12 cellular contexts compared by ENCODE assay signal in genomic region chr4:75547647-75548387, GRCh38. TPM values are rescaled to one million over a fixed set of nuclear protein-coding genes. Genes with fewer than 3 reads are reported as not detected.
DNase-seq lines count a peak whose midpoint lies in the region; TF ChIP-seq lines count a peak whose summit lies in the region.
"Had no signal": no experiment of that assay in that cellular context is flagged by ENCODE, and none has a peak within 500 bp of the region (broad histone marks: within the 10 kb centered on the region; RNA-seq: fewer than 3 reads in every experiment).

No MANE protein-coding gene starts in this region.

- H3K27ac Mint-ChIP-seq in endothelial cell (ENCODE audit: unreplicated experiment) (no peak overlapping the region), mesothelial cell of epicardium (peak overlapping the region; percentile 44)
- H3K27ac Mint-ChIP-seq: activated CD4-positive, alpha-beta T cell treated with anti-CD3 and anti-CD28 coated beads, Interleukin-2, amount 10 ng/mL, durations not matched to agents 7 days and 5 days had no signal

- no peak for TF ChIP-seq RAD21 in Ishikawa (IDR thresholded peaks at IDR 0.05; ENCODE audit: low read depth)

- H3K9me3 Mint-ChIP-seq in endothelial cell (ENCODE audit: unreplicated experiment) (no peaks in the 10 kb centered on the region), mesothelial cell of epicardium (no peaks in the 10 kb centered on the region)
- H3K9me3 Mint-ChIP-seq: activated CD4-positive, alpha-beta T cell treated with anti-CD3 and anti-CD28 coated beads, Interleukin-2, amount 10 ng/mL, durations not matched to agents 7 days and 5 days had no signal

- no peak for TF ChIP-seq CTCF in endothelial cell (IDR thresholded peaks at IDR 0.05; ENCODE audit: unreplicated experiment)
- no peak for TF ChIP-seq CTCF in mesothelial cell of epicardium (IDR thresholded peaks at IDR 0.05; ENCODE audit: unreplicated experiment)

- no peak for TF ChIP-seq EP300 in Ishikawa (IDR thresholded peaks at IDR 0.05; ENCODE audit: borderline replicate concordance)

- H3K4me1 Mint-ChIP-seq in endothelial cell (ENCODE audit: unreplicated experiment) (peaks cover 3% of the 10 kb centered on the region), mesothelial cell of epicardium (peaks cover 16% of the 10 kb centered on the region)
- H3K4me1 Mint-ChIP-seq: activated CD4-positive, alpha-beta T cell treated with anti-CD3 and anti-CD28 coated beads, Interleukin-2, amount 10 ng/mL, durations not matched to agents 7 days and 5 days had no signal

- no peaks in the 10 kb centered on the region for H3K27me3 Mint-ChIP-seq in endothelial cell (ENCODE audit: unreplicated experiment)
- H3K27me3 Mint-ChIP-seq in mesothelial cell of epicardium (ENCODE audit: low read depth): no peaks in the 10 kb centered on the region
- H3K27me3 Mint-ChIP-seq: activated CD4-positive, alpha-beta T cell treated with anti-CD3 and anti-CD28 coated beads, Interleukin-2, amount 10 ng/mL, durations not matched to agents 7 days and 5 days had no signal

- in situ Hi-C loops in G401 (cut with HindIII; ENCODE audit: low sequenced_read_pairs): no loop called here

- no peaks in the 10 kb centered on the region for H3K36me3 Mint-ChIP-seq in endothelial cell (ENCODE audit: low read depth, unreplicated experiment)
- peaks cover 8% of the 10 kb centered on the region for H3K36me3 Mint-ChIP-seq in mesothelial cell of epicardium

- H3K4me3 Mint-ChIP-seq in endothelial cell (ENCODE audit: unreplicated experiment): no peak overlapping the region
- no peak overlapping the region for H3K4me3 Mint-ChIP-seq in mesothelial cell of epicardium
- H3K4me3 Mint-ChIP-seq: activated CD4-positive, alpha-beta T cell treated with anti-CD3 and anti-CD28 coated beads, Interleukin-2, amount 10 ng/mL, durations not matched to agents 7 days and 5 days had no signal

- DNase-seq in CD1c-positive myeloid dendritic cell (ENCODE audit: extremely low spot score) (peak; percentile 50), endothelial cell (ENCODE audit: low spot score) (peak; percentile 26), mesothelial cell of epicardium (ENCODE audit: low spot score in 2 of 2, unreplicated experiment in 2 of 2) (peak; percentile 60 to 72), G401 (ENCODE audit: low spot score) (no peak), NCI-H526 treated with DMSO at 0.1 percent for 48 hours (lab: John Stamatoyannopoulos, UW) (no peak)
- DNase-seq in activated CD4-positive, alpha-beta T cell treated with anti-CD3 and anti-CD28 coated beads for 4 hours: no peak
- DNase-seq in stimulated activated CD8-positive, alpha-beta memory T cell treated with anti-CD3 and anti-CD28 coated beads, Interleukin-4, amount 100 ng/mL, for 48 hours: no peak
- DNase-seq: activated CD4-positive, alpha-beta T cell treated with anti-CD3 and anti-CD28 coated beads, Interleukin-2, amount 10 ng/mL, durations not matched to agents 7 days and 5 days; MG63; small intestine had no signal

TF ChIP-seq in Ishikawa, 13 proteins besides CTCF, POLR2A, EP300 and RAD21:
- TF ChIP-seq TAF1 (IDR thresholded peaks at IDR 0.05; ENCODE audit: low read depth): no peak
- TF ChIP-seq YY1 (IDR thresholded peaks at IDR 0.05; ENCODE audit: low read depth): no peak
- TF ChIP-seq FOXM1 (IDR thresholded peaks at IDR 0.05; ENCODE audit: borderline replicate concordance, low read depth): no peak
- no peak for TF ChIP-seq CEBPB (IDR thresholded peaks at IDR 0.05)
- no peak for TF ChIP-seq CREB1 (IDR thresholded peaks at IDR 0.05; ENCODE audit: low read depth)
- peak; percentile 73 for TF ChIP-seq TEAD4 (IDR thresholded peaks at IDR 0.05)
- TF ChIP-seq TCF12 (IDR thresholded peaks at IDR 0.05; ENCODE audit: low read depth): no peak
- no peak for TF ChIP-seq MAX (IDR thresholded peaks at IDR 0.05)
- peak; percentile 80 for TF ChIP-seq NFIC (IDR thresholded peaks at IDR 0.05)
- no peak for TF ChIP-seq ZBTB7A (IDR thresholded peaks at IDR 0.05; ENCODE audit: low read depth)

RNA-seq across cellular contexts. Expression of gene ODAPH, which starts 8.0 kb away (rescaled TPM):
- total RNA-seq in endothelial cell (ENCODE audit: unreplicated experiment) (not detected), mesothelial cell of epicardium (0.35 to 1.1 TPM (median 0.57 TPM) in 3 replicates)
- total RNA-seq in G401 (2014; rRNA removed; shearing (Covaris generic)): not detected in 2 replicates
- total RNA-seq: lung had no signal

RNA-seq across cellular contexts. Expression of gene THAP6, which starts 33.5 kb away (rescaled TPM):
- total RNA-seq in endothelial cell (ENCODE audit: unreplicated experiment) (7.3 TPM), mesothelial cell of epicardium (25.5 to 32.8 TPM (median 29.2 TPM) in 3 replicates)
- total RNA-seq in G401 (2014; rRNA removed; shearing (Covaris generic)): 7.1 and 14.1 TPM in 2 replicates

RNA-seq across cellular contexts. Expression of gene RCHY1, which starts 33.6 kb away (rescaled TPM):
- 40.7 TPM for total RNA-seq in endothelial cell (ENCODE audit: unreplicated experiment)
- total RNA-seq in mesothelial cell of epicardium: 40.5 to 44.6 TPM (median 42.9 TPM) in 3 replicates
- total RNA-seq in G401 (2014; rRNA removed; shearing (Covaris generic)): 26.8 and 44.1 TPM in 2 replicates

Comparison
In these comparisons a context has a peak if more than half of its experiments do, and no peak if none do; other contexts are left out.
1. DNase-seq: peak in CD1c-positive myeloid dendritic cell (single experiment), endothelial cell (single experiment) and mesothelial cell of epicardium (2 of 2); none in G401 (single experiment), activated CD4-positive, alpha-beta T cell treated with anti-CD3 and anti-CD28 coated beads for 4 hours (0 of 2), NCI-H526 treated with DMSO at 0.1 percent for 48 hours (single experiment) and stimulated activated CD8-positive, alpha-beta memory T cell treated with anti-CD3 and anti-CD28 coated beads, Interleukin-4, amount 100 ng/mL, for 48 hours (single experiment).